Comparison of ENCODE assay signal across 1 cellular context in genomic region chr15:45088801-45089711, GRCh38.
TF ChIP-seq lines count a peak whose summit lies in the region.

No MANE protein-coding gene starts in this region.

TF ChIP-seq in HEK293, 187 proteins besides CTCF, POLR2A, EP300 and RAD21 (continued from another document):
- TF ChIP-seq HOXA7 (CRISPR knock-in tag; IDR thresholded peaks at IDR 0.05; ENCODE audit: borderline replicate concordance) (no peak), ZNF157 (tag by site-specific recombination; IDR thresholded peaks at IDR 0.05) (no peak), ZNF366 (tag by site-specific recombination; conservative IDR thresholded peaks at IDR 0.05) (peak; percentile 72), ZNF138 (tag by site-specific recombination; IDR thresholded peaks at IDR 0.05; ENCODE audit: borderline replicate concordance) (no peak), GLIS1 (tag by site-specific recombination; IDR thresholded peaks at IDR 0.05) (peak; percentile 33; the same call in 1 of the 2 replicates), ZSCAN23 (tag by site-specific recombination; IDR thresholded peaks at IDR 0.05) (no peak), ZNF610 (tag by site-specific recombination; IDR thresholded peaks at IDR 0.05; ENCODE audit: borderline replicate concordance) (no peak), ZNF292 (tag by site-specific recombination; IDR thresholded peaks at IDR 0.05; ENCODE audit: borderline replicate concordance, low read depth) (no peak), ZNF518A (tag by site-specific recombination; conservative IDR thresholded peaks at IDR 0.05; ENCODE audit: low read depth) (no peak), ZFP69B (tag by site-specific recombination; IDR thresholded peaks at IDR 0.05) (no peak), ZFP41 (tag by site-specific recombination; IDR thresholded peaks at IDR 0.05; ENCODE audit: borderline replicate concordance) (no peak), SP7 (tag by site-specific recombination; IDR thresholded peaks at IDR 0.05) (peak; percentile 52; the same call in 1 of the 2 replicates), ZNF350 (tag by site-specific recombination; IDR thresholded peaks at IDR 0.05) (no peak), ZNF19 (tag by site-specific recombination; IDR thresholded peaks at IDR 0.05; ENCODE audit: low read depth) (no peak), ZBTB48 (tag by site-specific recombination; IDR thresholded peaks at IDR 0.05) (peak; percentile 30; the same call in 1 of the 2 replicates), OSR2 (tag by site-specific recombination; IDR thresholded peaks at IDR 0.05) (no peak), YY1 (tag by site-specific recombination; IDR thresholded peaks at IDR 0.05) (no peak), WT1 (tag by site-specific recombination; IDR thresholded peaks at IDR 0.05) (0 out of 2 replicates have a peak, but pooled peaks have one; percentile 35), IKZF3 (tag by site-specific recombination; IDR thresholded peaks at IDR 0.05) (no peak), KLF17 (tag by site-specific recombination; IDR thresholded peaks at IDR 0.05) (peak; percentile 57; the same call in 1 of the 2 replicates), ZNF580 (tag by site-specific recombination; IDR thresholded peaks at IDR 0.05) (no peak), PBX3 (CRISPR knock-in tag; IDR thresholded peaks at IDR 0.05) (no peak), ZBTB20 (tag by site-specific recombination; IDR thresholded peaks at IDR 0.05) (no peak), ZNF10 (tag by site-specific recombination; IDR thresholded peaks at IDR 0.05) (0 out of 2 replicates have a peak, but pooled peaks have one; percentile 47)
